ENCODE assay signal across 10 cellular contexts in the genomic region with DNA sequence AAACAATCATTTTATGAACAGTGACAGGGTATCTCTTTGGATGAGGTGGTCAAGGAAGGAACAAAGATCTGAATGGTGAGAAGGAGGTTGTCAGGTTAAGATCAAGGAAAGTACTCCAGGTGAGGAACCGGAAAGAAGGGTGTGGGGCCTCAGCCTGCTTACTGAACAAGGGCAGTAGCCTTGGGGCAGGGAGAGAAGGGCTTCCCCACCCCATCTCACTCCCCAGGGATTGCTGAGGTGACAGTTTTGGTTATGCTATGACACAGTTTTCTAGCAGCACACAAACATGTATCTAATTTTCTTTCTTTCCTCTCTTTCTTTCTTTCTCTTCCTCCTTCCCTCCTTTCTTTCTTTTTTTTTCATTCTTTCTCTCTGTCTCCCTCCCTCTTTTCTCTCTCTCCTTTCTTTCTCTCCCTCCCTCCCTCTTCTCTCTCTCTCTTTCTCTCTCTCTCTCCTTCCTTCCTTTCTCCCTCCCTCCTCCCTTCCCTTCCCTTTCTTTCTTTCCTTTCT. TPM values are rescaled to one million over a fixed set of nuclear protein-coding genes. Genes with fewer than 3 reads are reported as not detected.
DNase-seq lines count a peak whose midpoint lies in the region; ATAC-seq and TF ChIP-seq lines count a peak whose summit lies in the region.
"Had no signal": no experiment of that assay in that cellular context is flagged by ENCODE, and none has a peak within 500 bp of the region (broad histone marks: within the 10 kb centered on the region; RNA-seq: fewer than 3 reads in every experiment).

No MANE protein-coding gene starts in this region.

- in situ Hi-C loops in G401 (cut with HindIII; ENCODE audit: low sequenced_read_pairs): no loop called here

- BruUV-seq in Calu3 (replicated peaks; lab: Mats Ljungman, UMichigan): no TSS peak

- no peak for TF ChIP-seq CTCF in Calu3 (IDR thresholded peaks at IDR 0.05; ENCODE audit: unreplicated experiment)

- peak; percentile 46 for ATAC-seq in GM19395 (IDR thresholded peaks at IDR 0.05; ENCODE audit: unreplicated experiment)
- peak; percentile 57 for ATAC-seq in HG03354 (IDR thresholded peaks at IDR 0.05; ENCODE audit: poor library complexity, severe bottlenecking, unreplicated experiment)
- ATAC-seq in SK-N-SH treated with all-trans-retinoic acid at 6 μM for 48 hours: no peak

- intact Hi-C loops in Calu3 (cut with micrococcal nuclease; ENCODE audit: unreplicated experiment): no loop called here
- intact Hi-C loops in dendritic cell treated with granulocyte-macrophage colony-stimulating factor and Interleukin-4, amounts not matched to agents 40 ng/mL and 50 ng/mL, for 4 days (cut with micrococcal nuclease): no loop called here

- H3K9me3 Mint-ChIP-seq in Calu3 (ENCODE audit: low read depth, unreplicated experiment): no peaks in the 10 kb centered on the region
- no peaks in the 10 kb centered on the region for H3K9me3 Mint-ChIP-seq in dendritic cell treated with granulocyte-macrophage colony-stimulating factor and Interleukin-4, amounts not matched to agents 40 ng/mL and 50 ng/mL, for 4 days
- H3K9me3 Mint-ChIP-seq: activated CD4-positive, alpha-beta T cell treated with anti-CD3 and anti-CD28 coated beads, Interleukin-2, amount 10 ng/mL, durations not matched to agents 7 days and 5 days had no signal

- DNase-seq in Calu3: no peak
- DNase-seq in G401 (ENCODE audit: low spot score): no peak
- no peak for DNase-seq in NCI-H1436 (lab: John Stamatoyannopoulos, UW)
- DNase-seq in stimulated activated naive CD4-positive, alpha-beta T cell treated with Interleukin-2 at 50 U/mL for 16 hours (lab: John Stamatoyannopoulos, UW): no peak
- DNase-seq: activated CD4-positive, alpha-beta T cell treated with anti-CD3 and anti-CD28 coated beads, Interleukin-2, amount 10 ng/mL, durations not matched to agents 7 days and 5 days; retina had no signal

- peak overlapping the region; percentile 82 for H3K27ac Mint-ChIP-seq in Calu3 (ENCODE audit: unreplicated experiment)
- H3K27ac Mint-ChIP-seq in dendritic cell treated with granulocyte-macrophage colony-stimulating factor and Interleukin-4, amounts not matched to agents 40 ng/mL and 50 ng/mL, for 4 days: peak overlapping the region; percentile 42
- H3K27ac Mint-ChIP-seq: activated CD4-positive, alpha-beta T cell treated with anti-CD3 and anti-CD28 coated beads, Interleukin-2, amount 10 ng/mL, durations not matched to agents 7 days and 5 days had no signal

- peak overlapping the region; percentile 36 for H3K4me3 Mint-ChIP-seq in Calu3 (ENCODE audit: low read depth, unreplicated experiment)
- no peak overlapping the region for H3K4me3 Mint-ChIP-seq in dendritic cell treated with granulocyte-macrophage colony-stimulating factor and Interleukin-4, amounts not matched to agents 40 ng/mL and 50 ng/mL, for 4 days
- H3K4me3 Mint-ChIP-seq: activated CD4-positive, alpha-beta T cell treated with anti-CD3 and anti-CD28 coated beads, Interleukin-2, amount 10 ng/mL, durations not matched to agents 7 days and 5 days had no signal

- peaks cover 41% of the 10 kb centered on the region for H3K4me1 Mint-ChIP-seq in Calu3 (ENCODE audit: low read depth, unreplicated experiment)
- peaks cover 18% of the 10 kb centered on the region for H3K4me1 Mint-ChIP-seq in dendritic cell treated with granulocyte-macrophage colony-stimulating factor and Interleukin-4, amounts not matched to agents 40 ng/mL and 50 ng/mL, for 4 days (ENCODE audit: low read depth)

- no peaks in the 10 kb centered on the region for H3K27me3 Mint-ChIP-seq in Calu3 (ENCODE audit: unreplicated experiment)
- H3K27me3 Mint-ChIP-seq in dendritic cell treated with granulocyte-macrophage colony-stimulating factor and Interleukin-4, amounts not matched to agents 40 ng/mL and 50 ng/mL, for 4 days: peaks cover 2% of the 10 kb centered on the region
- H3K27me3 Mint-ChIP-seq: activated CD4-positive, alpha-beta T cell treated with anti-CD3 and anti-CD28 coated beads, Interleukin-2, amount 10 ng/mL, durations not matched to agents 7 days and 5 days had no signal

- CTCF ChIA-PET in Calu3 (lab: Charles Lee): no interaction called here

- H3K36me3 Mint-ChIP-seq in Calu3 (ENCODE audit: insufficient read depth, unreplicated experiment): peaks cover 24% of the 10 kb centered on the region
- H3K36me3 Mint-ChIP-seq in dendritic cell treated with granulocyte-macrophage colony-stimulating factor and Interleukin-4, amounts not matched to agents 40 ng/mL and 50 ng/mL, for 4 days (ENCODE audit: low read depth): no peaks in the 10 kb centered on the region

TF ChIP-seq in SK-N-SH treated with all-trans-retinoic acid at 6 μM for 48 hours, 23 proteins besides CTCF, POLR2A, EP300 and RAD21 (continues in another document):
- TF ChIP-seq ISL1 (CRISPR knock-in tag; IDR thresholded peaks at IDR 0.05) (no peak), RARB (CRISPR knock-in tag; IDR thresholded peaks at IDR 0.05) (no peak), ARNTL (CRISPR knock-in tag; IDR thresholded peaks at IDR 0.05; ENCODE audit: borderline replicate concordance, low read depth) (no peak), ZNF565 (CRISPR knock-in tag; conservative IDR thresholded peaks at IDR 0.05; ENCODE audit: low read depth) (no peak), PPARA (CRISPR knock-in tag; IDR thresholded peaks at IDR 0.05; ENCODE audit: borderline replicate concordance) (no peak), ZFP30 (CRISPR knock-in tag; IDR thresholded peaks at IDR 0.05) (no peak), TOX (CRISPR knock-in tag; IDR thresholded peaks at IDR 0.05; ENCODE audit: borderline replicate concordance) (no peak), CSDC2 (CRISPR knock-in tag; IDR thresholded peaks at IDR 0.05) (no peak), SNAI2 (CRISPR knock-in tag; IDR thresholded peaks at IDR 0.05) (no peak), ZFP3 (CRISPR knock-in tag; IDR thresholded peaks at IDR 0.05) (no peak), ZC3H10 (CRISPR knock-in tag; IDR thresholded peaks at IDR 0.05) (no peak), ZNF8 (CRISPR knock-in tag; IDR thresholded peaks at IDR 0.05) (no peak), ESRRG (CRISPR knock-in tag; IDR thresholded peaks at IDR 0.05) (no peak), OSR1 (CRISPR knock-in tag; IDR thresholded peaks at IDR 0.05) (no peak)
- TF ChIP-seq, protein P1, sequence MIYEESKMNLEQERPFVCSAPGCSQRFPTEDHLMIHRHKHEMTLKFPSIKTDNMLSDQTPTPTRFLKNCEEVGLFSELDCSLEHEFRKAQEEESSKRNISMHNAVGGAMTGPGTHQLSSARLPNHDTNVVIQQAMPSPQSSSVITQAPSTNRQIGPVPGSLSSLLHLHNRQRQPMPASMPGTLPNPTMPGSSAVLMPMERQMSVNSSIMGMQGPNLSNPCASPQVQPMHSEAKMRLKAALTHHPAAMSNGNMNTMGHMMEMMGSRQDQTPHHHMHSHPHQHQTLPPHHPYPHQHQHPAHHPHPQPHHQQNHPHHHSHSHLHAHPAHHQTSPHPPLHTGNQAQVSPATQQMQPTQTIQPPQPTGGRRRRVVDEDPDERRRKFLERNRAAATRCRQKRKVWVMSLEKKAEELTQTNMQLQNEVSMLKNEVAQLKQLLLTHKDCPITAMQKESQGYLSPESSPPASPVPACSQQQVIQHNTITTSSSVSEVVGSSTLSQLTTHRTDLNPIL (CRISPR knock-in tag; IDR thresholded peaks at IDR 0.05; ENCODE audit: low read depth): no peak
- TF ChIP-seq, protein P2, sequence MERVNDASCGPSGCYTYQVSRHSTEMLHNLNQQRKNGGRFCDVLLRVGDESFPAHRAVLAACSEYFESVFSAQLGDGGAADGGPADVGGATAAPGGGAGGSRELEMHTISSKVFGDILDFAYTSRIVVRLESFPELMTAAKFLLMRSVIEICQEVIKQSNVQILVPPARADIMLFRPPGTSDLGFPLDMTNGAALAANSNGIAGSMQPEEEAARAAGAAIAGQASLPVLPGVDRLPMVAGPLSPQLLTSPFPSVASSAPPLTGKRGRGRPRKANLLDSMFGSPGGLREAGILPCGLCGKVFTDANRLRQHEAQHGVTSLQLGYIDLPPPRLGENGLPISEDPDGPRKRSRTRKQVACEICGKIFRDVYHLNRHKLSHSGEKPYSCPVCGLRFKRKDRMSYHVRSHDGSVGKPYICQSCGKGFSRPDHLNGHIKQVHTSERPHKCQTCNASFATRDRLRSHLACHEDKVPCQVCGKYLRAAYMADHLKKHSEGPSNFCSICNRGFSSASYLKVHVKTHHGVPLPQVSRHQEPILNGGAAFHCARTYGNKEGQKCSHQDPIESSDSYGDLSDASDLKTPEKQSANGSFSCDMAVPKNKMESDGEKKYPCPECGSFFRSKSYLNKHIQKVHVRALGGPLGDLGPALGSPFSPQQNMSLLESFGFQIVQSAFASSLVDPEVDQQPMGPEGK (CRISPR knock-in tag; IDR thresholded peaks at IDR 0.05; ENCODE audit: borderline replicate concordance): no peak
- TF ChIP-seq, protein P3, sequence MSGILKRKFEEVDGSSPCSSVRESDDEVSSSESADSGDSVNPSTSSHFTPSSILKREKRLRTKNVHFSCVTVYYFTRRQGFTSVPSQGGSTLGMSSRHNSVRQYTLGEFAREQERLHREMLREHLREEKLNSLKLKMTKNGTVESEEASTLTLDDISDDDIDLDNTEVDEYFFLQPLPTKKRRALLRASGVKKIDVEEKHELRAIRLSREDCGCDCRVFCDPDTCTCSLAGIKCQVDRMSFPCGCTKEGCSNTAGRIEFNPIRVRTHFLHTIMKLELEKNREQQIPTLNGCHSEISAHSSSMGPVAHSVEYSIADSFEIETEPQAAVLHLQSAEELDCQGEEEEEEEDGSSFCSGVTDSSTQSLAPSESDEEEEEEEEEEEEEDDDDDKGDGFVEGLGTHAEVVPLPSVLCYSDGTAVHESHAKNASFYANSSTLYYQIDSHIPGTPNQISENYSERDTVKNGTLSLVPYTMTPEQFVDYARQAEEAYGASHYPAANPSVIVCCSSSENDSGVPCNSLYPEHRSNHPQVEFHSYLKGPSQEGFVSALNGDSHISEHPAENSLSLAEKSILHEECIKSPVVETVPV (CRISPR knock-in tag; IDR thresholded peaks at IDR 0.05): no peak

RNA-seq across cellular contexts. Expression of a gene that starts 4.1 kb away (rescaled TPM):
- 30.8 and 35.2 TPM in 2 replicates for total RNA-seq in Calu3 (2022)
- total RNA-seq in G401 (2014; rRNA removed; shearing (Covaris generic)): 26.1 and 26.3 TPM in 2 replicates

RNA-seq across cellular contexts. Expression of a gene that starts 20.2 kb away (rescaled TPM):
- total RNA-seq in Calu3 (2022): 20.6 and 24.1 TPM in 2 replicates
- total RNA-seq in G401 (2014; rRNA removed; shearing (Covaris generic)): 11.3 and 13.7 TPM in 2 replicates

RNA-seq across cellular contexts. Expression of a gene that starts 29.6 kb away (rescaled TPM):
- 37.7 and 41.0 TPM in 2 replicates for total RNA-seq in Calu3 (2022)
- 94.5 and 116 TPM in 2 replicates for total RNA-seq in G401 (2014; rRNA removed; shearing (Covaris generic))

RNA-seq across cellular contexts. Expression of a gene that starts 29.6 kb away (rescaled TPM):
- 0.33 and 0.51 TPM in 2 replicates for total RNA-seq in Calu3 (2022)
- 1.3 TPM in 1 of 2 replicates, not detected in the other for total RNA-seq in G401 (2014; rRNA removed; shearing (Covaris generic))

RNA-seq across cellular contexts. Expression of a gene that starts 31.6 kb away (rescaled TPM):
- total RNA-seq in Calu3 (2022): 14.5 and 17.4 TPM in 2 replicates
- total RNA-seq in G401 (2014; rRNA removed; shearing (Covaris generic)): 0.64 TPM in 1 of 2 replicates, not detected in the other
